ENCODE assay signal across 23 cellular contexts in the genomic region with DNA sequence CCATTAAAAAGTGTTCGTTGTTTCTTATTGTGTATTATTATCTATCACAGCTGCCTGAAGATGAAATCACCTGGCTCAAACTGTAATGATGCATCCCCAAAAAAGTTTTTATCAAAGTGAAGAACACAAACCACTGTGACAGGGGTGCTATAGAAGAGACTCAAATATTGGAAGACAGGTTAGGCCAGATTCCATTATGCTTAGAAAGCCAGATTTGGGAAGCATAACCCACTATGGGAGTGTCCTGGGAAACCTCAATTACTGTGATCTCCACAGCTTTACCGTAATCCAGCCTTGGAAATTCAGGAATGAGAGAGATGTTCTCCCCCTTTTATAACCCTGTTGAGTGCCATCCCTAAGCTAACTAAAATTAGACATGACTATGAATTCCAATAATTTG.
DNase-seq lines count a peak whose midpoint lies in the region; ATAC-seq, FAIRE-seq and TF ChIP-seq lines count a peak whose summit lies in the region.
"Had no signal": no experiment of that assay in that cellular context is flagged by ENCODE, and none has a peak within 500 bp of the region (broad histone marks: within the 10 kb centered on the region; RNA-seq: fewer than 3 reads in every experiment).

No MANE protein-coding gene starts in this region.

- WGBS in smooth muscle cell (ENCODE audit: low lambda C conversion rate), result 60% methylated on average over 2 of the region's 2 CpGs

- H2AFZ ChIP-seq in keratinocyte (ENCODE audit: control insufficient read depth, low read length), result no peak overlapping the region
- no peak overlapping the region for H2AFZ ChIP-seq in smooth muscle cell (ENCODE audit: low read depth)

- H3K27me3 ChIP-seq in bronchial epithelial cell (ENCODE audit: control insufficient read depth, insufficient read depth, low read length), result peaks cover 1% of the 10 kb centered on the region
- no peaks in the 10 kb centered on the region for H3K27me3 ChIP-seq in keratinocyte (ENCODE audit: control insufficient read depth, extremely low read depth, insufficient read depth, low read length)
- no peaks in the 10 kb centered on the region for H3K27me3 ChIP-seq in smooth muscle cell (ENCODE audit: low read depth)
- H3K27me3 ChIP-seq: BE2C, BLaER1 had no signal

- H3K79me2 ChIP-seq in keratinocyte (ENCODE audit: control insufficient read depth, insufficient read depth, low read length), result no peaks in the 10 kb centered on the region
- H3K79me2 ChIP-seq in smooth muscle cell (ENCODE audit: low read depth), result no peaks in the 10 kb centered on the region

- TF ChIP-seq POLR2A in GM18505 (IDR thresholded peaks at IDR 0.05; ENCODE audit: borderline replicate concordance, extremely low read depth, insufficient read depth, insufficient read length), result no peak

- H3K4me3 ChIP-seq in bronchial epithelial cell (ENCODE audit: low read depth, low read length) (no peak overlapping the region), keratinocyte (ENCODE audit: control insufficient read depth in 2 of 3, extremely low read depth in 1 of 3, insufficient read depth in 2 of 3, low read depth in 1 of 3, low read length in 3 of 3) (no peak overlapping the region), smooth muscle cell (no peak overlapping the region)
- H3K4me3 ChIP-seq: BLaER1 had no signal

- H3K9me3 ChIP-seq in keratinocyte (ENCODE audit: control insufficient read depth, low read depth, low read length) (no peaks in the 10 kb centered on the region), smooth muscle cell (replicated peaks; ENCODE audit: low read depth) (no peaks in the 10 kb centered on the region)
- H3K9me3 ChIP-seq: BE2C, Caco-2 had no signal

- H3K9me1 ChIP-seq in keratinocyte (ENCODE audit: control insufficient read depth, extremely low read depth, insufficient read depth, low read length), result no peaks in the 10 kb centered on the region

- TF ChIP-seq CTCF in bronchial epithelial cell (IDR thresholded peaks at IDR 0.05; ENCODE audit: insufficient read depth, low read length, severe bottlenecking) (no peak), keratinocyte (optimal IDR thresholded peaks at IDR 0.05 in 1 of 3, IDR thresholded peaks at IDR 0.05 in 1 of 3, conservative IDR thresholded peaks at IDR 0.05 in 1 of 3; ENCODE audit: extremely low read depth in 1 of 3, insufficient read depth in 2 of 3, low read length in 3 of 3) (no peak), smooth muscle cell (IDR thresholded peaks at IDR 0.05; ENCODE audit: borderline replicate concordance, insufficient read depth, poor library complexity, severe bottlenecking) (no peak)

- no peaks in the 10 kb centered on the region for H3F3A ChIP-seq in smooth muscle cell (ENCODE audit: low read depth)

- FAIRE-seq in bronchial epithelial cell (lab: Jason Lieb, UNC) (no peak), keratinocyte (lab: Jason Lieb, UNC) (no peak)
- FAIRE-seq: A204.1, D721Med, G401.6, GM12891, GM18507 had no signal

- no peak for ATAC-seq in GM18505 (IDR thresholded peaks at IDR 0.05; ENCODE audit: unreplicated experiment)

- DNase-seq in bronchial epithelial cell (ENCODE audit: low read depth) (peak; percentile 4), keratinocyte (ENCODE audit: low read depth, low spot score) (no peak), smooth muscle cell (lab: John Stamatoyannopoulos, UW; ENCODE audit: unreplicated experiment) (no peak)
- DNase-seq in activated CD4-positive, alpha-beta T cell treated with anti-CD3 and anti-CD28 coated beads, Interleukin-2, amount 50 U/mL, for 1 hour, result no peak
- DNase-seq in activated CD4-positive, alpha-beta T cell treated with anti-CD3 and anti-CD28 coated beads, Interleukin-2, amount 50 U/mL, for 4 hours, result no peak
- DNase-seq: 8988T; ACHN; BE2C; C1 segment of cervical spinal cord; Caco-2; Calu3; CD4-positive, alpha-beta memory T cell; CD4-positive, CD25-positive, alpha-beta regulatory T cell; CD8-positive, alpha-beta memory T cell; DMS79 treated with DMSO at 0.1 percent for 48 hours; GF-D8 had no signal

- H3K36me3 ChIP-seq in bronchial epithelial cell (ENCODE audit: control insufficient read depth, insufficient read depth, low read length), result no peaks in the 10 kb centered on the region
- H3K36me3 ChIP-seq in keratinocyte (ENCODE audit: control insufficient read depth in 2 of 2, extremely low read depth in 1 of 2, insufficient read depth in 2 of 2, low read length in 2 of 2), result no peaks in the 10 kb centered on the region
- H3K36me3 ChIP-seq in smooth muscle cell (ENCODE audit: low read depth), result no peaks in the 10 kb centered on the region
- H3K36me3 ChIP-seq: BE2C, BLaER1 had no signal

- H3K9ac ChIP-seq in keratinocyte (ENCODE audit: control insufficient read depth, extremely low read depth, insufficient read depth, low read length) (no peak overlapping the region), smooth muscle cell (ENCODE audit: low read depth) (no peak overlapping the region)
- H3K9ac ChIP-seq: BLaER1 had no signal

- H3K4me2 ChIP-seq in keratinocyte (ENCODE audit: control insufficient read depth, extremely low read depth, insufficient read depth, low read depth, low read length) (peak overlapping the region; percentile 4), smooth muscle cell (peak overlapping the region; percentile 49)
- H3K4me2 ChIP-seq: BLaER1 had no signal

- H3K4me1 ChIP-seq in keratinocyte (ENCODE audit: control insufficient read depth, extremely low read depth, insufficient read depth, low read length) (peaks cover 7% of the 10 kb centered on the region), smooth muscle cell (ENCODE audit: low read depth) (no peaks in the 10 kb centered on the region)
- H3K4me1 ChIP-seq: BE2C, Caco-2 had no signal

- H4K20me1 ChIP-seq in keratinocyte (ENCODE audit: control insufficient read depth, extremely low read depth, insufficient read depth, low read length), result no peaks in the 10 kb centered on the region
- H4K20me1 ChIP-seq in smooth muscle cell (ENCODE audit: low read depth), result no peaks in the 10 kb centered on the region
- H4K20me1 ChIP-seq: BLaER1 had no signal

- dilution Hi-C loops in keratinocyte (cut with MboI; ENCODE audit: extremely low pct_ligation_motif_present, low sequenced_read_pairs), result no loop called here

- H3K27ac ChIP-seq in keratinocyte (ENCODE audit: control insufficient read depth, insufficient read depth, low read length) (no peak overlapping the region), smooth muscle cell (ENCODE audit: low read depth) (peak overlapping the region; percentile 53)
- H3K27ac ChIP-seq: BLaER1 had no signal
